8 cellular contexts compared by ENCODE assay signal in genomic region chr2:152175368-152176112, GRCh38.
DNase-seq lines count a peak whose midpoint lies in the region; ATAC-seq lines count a peak whose summit lies in the region.

Gene STAM2, minus strand, starts transcription at chr2:152175763. Its CDS starts 121 bp downstream, at chr2:152175642.

- ATAC-seq in GM19025 (IDR thresholded peaks at IDR 0.05; ENCODE audit: low read depth, unreplicated experiment) = peak; percentile 78
- peak; percentile 78 for ATAC-seq in HG03342 (IDR thresholded peaks at IDR 0.05; ENCODE audit: unreplicated experiment)
- ATAC-seq in activated CD4-positive, CD25-positive, alpha-beta regulatory T cell treated with anti-CD3 and anti-CD28 coated beads, Interleukin-2, amount 50 U/mL, for 24 hours = peak; percentile 88 to 91

- DNase-seq in Ammon's horn (ENCODE audit: low spot score) (peak; percentile 93), NCI-H345 treated with DMSO at 0.1 percent for 48 hours (lab: John Stamatoyannopoulos, UW; ENCODE audit: unreplicated experiment) (peak; percentile 68), cerebellar cortex (ENCODE audit: low spot score) (peak; percentile 90), islet precursor cell (peak; percentile 96)
- DNase-seq in stimulated activated CD4-positive, alpha-beta T cell treated with anti-CD3 and anti-CD28 coated beads, Interleukin-12 subunit alpha, Interleukin-12 subunit beta, amount 100 ng/mL, for 48 hours (ENCODE audit: low read depth in 2 of 3, low spot score in 1 of 3) = peak; percentile 89 to 92 (median 91)

Comparison
In these comparisons a context has a peak if more than half of its experiments do, and no peak if none do; other contexts are left out.
1. Peak in every context shown above with its lines: DNase-seq and ATAC-seq.